ENCODE assay signal across 38 cellular contexts in genomic region chr1:206986402-206986801, GRCh38. TPM values are rescaled to one million over a fixed set of nuclear protein-coding genes. Genes with fewer than 3 reads are reported as not detected.
"Had no signal": no experiment of that assay in that cellular context is flagged by ENCODE, and none has a peak within 500 bp of the region (broad histone marks: within the 10 kb centered on the region; RNA-seq: fewer than 3 reads in every experiment).

No MANE protein-coding gene starts in this region.

- H3K9me3 ChIP-seq: MG63 had no signal

- DNase-seq: Karpas-422, Kasumi-1, MG63, MM.1S, MV-4-11, NCI-H1048, NCI-H1092, NCI-H1092 treated with DMSO at 0.1 percent for 48 hours, NCI-H1105, NCI-H1105 treated with DMSO at 0.1 percent for 48 hours, NCI-H1417, NCI-H1417 treated with DMSO at 0.1 percent for 48 hours, NCI-H1436, NCI-H1436 treated with DMSO at 0.1 percent for 48 hours, NCI-H146, NCI-H1694, NCI-H1694 treated with DMSO at 0.1 percent for 48 hours, NCI-H187, NCI-H187 treated with DMSO at 0.1 percent for 48 hours, NCI-H1930, NCI-H2029, NCI-H2029 treated with DMSO at 0.1 percent for 48 hours, NCI-H2081, NCI-H2081 treated with DMSO at 0.1 percent for 48 hours, NCI-H2107, NCI-H2171, NCI-H2171 treated with DMSO at 0.1 percent for 48 hours, NCI-H2227 treated with DMSO at 0.1 percent for 48 hours, NCI-H226, NCI-H345, NCI-H446, NCI-H446 treated with DMSO at 0.1 percent for 48 hours, NCI-H510A had no signal

- H3K36me3 ChIP-seq: MG63 had no signal

- H3K4me3 ChIP-seq: MG63 had no signal

- H3K27me3 ChIP-seq: MG63 had no signal

- H3K27ac ChIP-seq: KMS-11 had no signal

RNA-seq across cellular contexts. Expression of gene FCAMR, which starts 16.1 kb away (rescaled TPM):
- total RNA-seq: LHCN-M2, M059J, MCF 10A, NCI-H460 had no signal

RNA-seq across cellular contexts. Expression of gene PIGR, which starts 40.1 kb away (rescaled TPM):
- total RNA-seq: LHCN-M2, M059J, MCF 10A, NCI-H460 had no signal

RNA-seq across cellular contexts. Expression of gene C1orf116, which starts 46.2 kb away (rescaled TPM):
- total RNA-seq: M059J, NCI-H460 had no signal
